Comparison of ENCODE assay signal across 9 cellular contexts in genomic region chr5:68419637-68420452, GRCh38.
DNase-seq lines count a peak whose midpoint lies in the region; ATAC-seq and TF ChIP-seq lines count a peak whose summit lies in the region.
"Had no signal": no experiment of that assay in that cellular context is flagged by ENCODE, and none has a peak within 500 bp of the region (broad histone marks: within the 10 kb centered on the region; RNA-seq: fewer than 3 reads in every experiment).

No MANE protein-coding gene starts in this region.

- H3K27ac Mint-ChIP-seq in activated naive CD8-positive, alpha-beta T cell treated with anti-CD3 and anti-CD28 coated beads, Interleukin-2, amount 50 U/mL, for 24 hours, result no peak overlapping the region

- WGBS in transverse colon (ENCODE audit: low coverage in 1 of 2), 2 donors, result 49 to 100% methylated on average over 1 to 8 of the region's 8 CpGs

- in situ Hi-C loops in transverse colon (cut with MboI; ENCODE audit: low pct_ligation_motif_present in 1 of 4, low pct_unique_long_range_greater_than_20kb in 1 of 4, low sequenced_read_pairs in 3 of 4), result no loop called here

- no peak for TF ChIP-seq CTCF in transverse colon (IDR thresholded peaks at IDR 0.05)

- no peaks in the 10 kb centered on the region for H3K36me3 ChIP-seq in adipocyte (ENCODE audit: control insufficient read depth, insufficient read depth, low read length, severe bottlenecking)
- H3K36me3 ChIP-seq in transverse colon, result no peaks in the 10 kb centered on the region

- H3K9ac ChIP-seq in adipocyte (ENCODE audit: low read length), result peak overlapping the region; percentile 83

- H3K4me3 ChIP-seq in adipocyte (ENCODE audit: low read length) (no peak overlapping the region), transverse colon (no peak overlapping the region)

- H3K9me3 ChIP-seq in adipocyte (ENCODE audit: control insufficient read depth, low read length) (no peaks in the 10 kb centered on the region), transverse colon (no peaks in the 10 kb centered on the region)

- no peaks in the 10 kb centered on the region for H3K27me3 ChIP-seq in adipocyte (replicated peaks; ENCODE audit: control insufficient read depth, insufficient read depth, low read length)
- no peaks in the 10 kb centered on the region for H3K27me3 ChIP-seq in transverse colon

- H3K4me3 Mint-ChIP-seq in activated naive CD8-positive, alpha-beta T cell treated with anti-CD3 and anti-CD28 coated beads, Interleukin-2, amount 50 U/mL, for 24 hours, result no peak overlapping the region

- H3K27ac ChIP-seq in transverse colon, result peak overlapping the region; percentile 57 to 79 (median 73)

- H3K4me1 ChIP-seq in adipocyte (ENCODE audit: control insufficient read depth, insufficient read depth, low read length) (peaks cover 47% of the 10 kb centered on the region), transverse colon (peaks cover 7 to 56% (median 24%) of the 10 kb centered on the region in 4 donors)

- DNase-seq in DMS53 (lab: John Stamatoyannopoulos, UW) (peak; percentile 22), DMS53 treated with DMSO at 0.1 percent for 48 hours (lab: John Stamatoyannopoulos, UW; ENCODE audit: unreplicated experiment) (no peak), adipocyte (ENCODE audit: low read depth) (peak; percentile 72), left kidney (ENCODE audit: low read depth, low spot score) (peak; percentile 82), transverse colon (peak; percentile 46)
- no peak for DNase-seq in activated naive CD8-positive, alpha-beta T cell treated with anti-CD3 and anti-CD28 coated beads, Interleukin-2, amount 50 U/mL, for 24 hours
- no peak for DNase-seq in activated CD4-positive, CD25-positive, alpha-beta regulatory T cell treated with anti-CD3 and anti-CD28 coated beads, Interleukin-2, amount 50 U/mL, for 72 hours
- DNase-seq: stimulated activated CD8-positive, alpha-beta memory T cell treated with anti-CD3 and anti-CD28 coated beads, Interleukin-4, amount 100 ng/mL, for 48 hours had no signal

- TF ChIP-seq POLR2A in transverse colon (IDR thresholded peaks at IDR 0.05), result no peak

- no peak for ATAC-seq in activated naive CD8-positive, alpha-beta T cell treated with anti-CD3 and anti-CD28 coated beads, Interleukin-2, amount 50 U/mL, for 24 hours
- no peak for ATAC-seq in HG03175 (IDR thresholded peaks at IDR 0.05; ENCODE audit: unreplicated experiment)

- no peaks in the 10 kb centered on the region for H3K36me3 Mint-ChIP-seq in activated naive CD8-positive, alpha-beta T cell treated with anti-CD3 and anti-CD28 coated beads, Interleukin-2, amount 50 U/mL, for 24 hours (ENCODE audit: low read depth)

- intact Hi-C loops in transverse colon (cut with DNase I; ENCODE audit: low total_unique reads), result loop anchor here (10.0 kb wide), 1 partner anchor 65 kb away; no protein-coding TSS in a partner anchor

- H3K9me3 Mint-ChIP-seq in activated naive CD8-positive, alpha-beta T cell treated with anti-CD3 and anti-CD28 coated beads, Interleukin-2, amount 50 U/mL, for 24 hours, result no peaks in the 10 kb centered on the region

- H3K27me3 Mint-ChIP-seq in activated naive CD8-positive, alpha-beta T cell treated with anti-CD3 and anti-CD28 coated beads, Interleukin-2, amount 50 U/mL, for 24 hours, result no peaks in the 10 kb centered on the region

- peaks cover 39% of the 10 kb centered on the region for H3K4me1 Mint-ChIP-seq in activated naive CD8-positive, alpha-beta T cell treated with anti-CD3 and anti-CD28 coated beads, Interleukin-2, amount 50 U/mL, for 24 hours

- no peak for TF ChIP-seq EP300 in transverse colon (IDR thresholded peaks at IDR 0.05; ENCODE audit: low read depth)

Comparison
In these comparisons a context has a peak if more than half of its experiments do, and no peak if none do; other contexts are left out.
1. DNase-seq: peak in DMS53 (single experiment), adipocyte (single experiment), left kidney (single experiment) and transverse colon (single experiment); none in DMS53 treated with DMSO at 0.1 percent for 48 hours (single experiment), activated naive CD8-positive, alpha-beta T cell treated with anti-CD3 and anti-CD28 coated beads, Interleukin-2, amount 50 U/mL, for 24 hours (single experiment) and activated CD4-positive, CD25-positive, alpha-beta regulatory T cell treated with anti-CD3 and anti-CD28 coated beads, Interleukin-2, amount 50 U/mL, for 72 hours (single experiment).